Comparison of ENCODE assay signal across 8 cellular contexts in the genomic region with DNA sequence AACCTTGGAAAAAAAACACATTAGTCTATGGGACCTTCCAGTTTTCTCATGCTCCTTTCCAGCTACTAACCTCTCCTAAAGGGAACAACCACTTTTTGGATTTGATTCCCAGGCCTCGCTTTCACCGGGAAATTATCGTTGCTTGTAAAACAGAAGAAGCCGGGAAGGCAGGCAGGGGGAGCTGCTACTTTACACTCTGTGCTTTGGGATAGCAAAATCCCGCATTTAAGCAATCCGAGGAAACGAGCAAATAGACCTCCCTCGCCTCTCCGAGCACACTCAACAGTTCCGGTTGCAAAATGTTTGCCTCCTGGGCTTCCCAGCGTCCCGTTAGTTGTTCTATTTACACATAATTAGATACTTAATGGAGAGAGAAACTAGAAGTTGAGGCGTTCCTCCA. TPM values are rescaled to one million over a fixed set of nuclear protein-coding genes. Genes with fewer than 3 reads are reported as not detected.
DNase-seq lines count a peak whose midpoint lies in the region; ATAC-seq and TF ChIP-seq lines count a peak whose summit lies in the region.

No MANE protein-coding gene starts in this region.

- H3K9me3 ChIP-seq in KOPT-K1 (ENCODE audit: insufficient read depth, low read length, poor library complexity, severe bottlenecking) (no peaks in the 10 kb centered on the region), adrenal gland (replicated peaks in 1 of 3) (no peaks in the 10 kb centered on the region), right cardiac atrium (ENCODE audit: control insufficient read depth, low read length) (no peaks in the 10 kb centered on the region), parathyroid adenoma (ENCODE audit: control insufficient read depth, low read length) (no peaks in the 10 kb centered on the region)

- H2AFZ ChIP-seq in parathyroid adenoma = peak overlapping the region; percentile 3

- no peak overlapping the region for H3K9ac ChIP-seq in parathyroid adenoma

- peaks cover 0 to 13% of the 10 kb centered on the region in 2 donors for H3K4me1 ChIP-seq in adrenal gland (replicated peaks in 1 of 2)
- no peaks in the 10 kb centered on the region for H3K4me1 ChIP-seq in right cardiac atrium (ENCODE audit: control insufficient read depth, insufficient read depth, low read length)
- no peaks in the 10 kb centered on the region for H3K4me1 ChIP-seq in parathyroid adenoma

- no peaks in the 10 kb centered on the region for H3K79me2 ChIP-seq in parathyroid adenoma

- 20 to 30% (median 22%) methylated on average over 13 of the region's 13 CpGs for WGBS in adrenal gland, 4 donors
- WGBS in right cardiac atrium = under 1% methylated on average over 13 of the region's 13 CpGs

- CTCF ChIA-PET in HEK293T (lab: Yijun Ruan, JAX) = no interaction called here

- DNase-seq in DMS53 (lab: John Stamatoyannopoulos, UW) (peak; percentile 62), adrenal gland (peak in 6 of 7 donors; percentile 28 to 61 (median 44)), right cardiac atrium (peak; percentile 65 to 87 (median 68)), HEK293T (ENCODE audit: extremely low spot score) (no peak)
- DNase-seq in effector CD8-positive, alpha-beta T cell (lab: John Stamatoyannopoulos, UW) = no peak
- DNase-seq in stimulated activated CD4-positive, alpha-beta T cell treated with anti-CD3 and anti-CD28 coated beads, Interleukin-4, amount 100 ng/mL, for 24 hours = no peak

- H3K4me3 ChIP-seq in adrenal gland (peak overlapping the region in 2 of 4 donors; percentile 47 to 81), right cardiac atrium (ENCODE audit: low read length) (peak overlapping the region; percentile 65), parathyroid adenoma (ENCODE audit: low read depth, low read length) (peak overlapping the region; percentile 49)

- H3K36me3 ChIP-seq in KOPT-K1 (ENCODE audit: insufficient read depth, low read length) = peaks cover 36% of the 10 kb centered on the region
- H3K36me3 ChIP-seq in adrenal gland (replicated peaks in 1 of 2) = no peaks in the 10 kb centered on the region
- no peaks in the 10 kb centered on the region for H3K36me3 ChIP-seq in parathyroid adenoma (ENCODE audit: control insufficient read depth, insufficient read depth, low read length)

- H3K27ac ChIP-seq in KOPT-K1 (ENCODE audit: low read depth, low read length, poor library complexity, severe bottlenecking) = peak overlapping the region; percentile 75
- peak overlapping the region in 2 of 5 donors; percentile 43 to 52 for H3K27ac ChIP-seq in adrenal gland
- H3K27ac ChIP-seq in right cardiac atrium (ENCODE audit: low read length) = peak overlapping the region; percentile 33
- no peak overlapping the region for H3K27ac ChIP-seq in parathyroid adenoma

- TF ChIP-seq CTCF in adrenal gland (IDR thresholded peaks at IDR 0.05) (peak in 2 of 6 experiments; percentile 3 to 16), parathyroid adenoma (IDR thresholded peaks at IDR 0.05) (no peak)

- no peaks in the 10 kb centered on the region for H3K27me3 ChIP-seq in adrenal gland
- H3K27me3 ChIP-seq in right cardiac atrium (ENCODE audit: control insufficient read depth, insufficient read depth) = no peaks in the 10 kb centered on the region
- H3K27me3 ChIP-seq in parathyroid adenoma (ENCODE audit: control insufficient read depth, insufficient read depth, low read length) = no peaks in the 10 kb centered on the region

- peak overlapping the region; percentile 72 for H3K4me2 ChIP-seq in parathyroid adenoma (ENCODE audit: low read length)

- ATAC-seq in right cardiac atrium = peak; percentile 84 to 88

- intact Hi-C loops in adrenal gland (cut with DNase I) = no loop called here
- intact Hi-C loops in right cardiac atrium (cut with DNase I) = no loop called here

- no peak for TF ChIP-seq POLR2A in adrenal gland (IDR thresholded peaks at IDR 0.05)

- POLR2A ChIA-PET in HEK293T (lab: Yijun Ruan, JAX) = no interaction called here

TF ChIP-seq in HEK293T, 16 proteins besides CTCF, POLR2A, EP300 and RAD21:
- no peak for TF ChIP-seq NFRKB (IDR thresholded peaks at IDR 0.05)

RNA-seq across cellular contexts. Expression of a gene that starts 1.2 kb away (rescaled TPM):
- 10 to 100 TPM in 7 of 8 donors, 1 to 10 TPM in 1; 1.8 to 18.4 (median 14.5) TPM for total RNA-seq in adrenal gland
- 1 to 10 TPM; 1.7 to 4.1 (median 3.5) TPM for polyA plus RNA-seq in adrenal gland
- 10 to 100 TPM in 1 of 4 donors, 1 to 10 TPM in 3; 3.2 to 10.3 (median 5.8) TPM for total RNA-seq in right cardiac atrium
- 3.5 TPM for polyA plus RNA-seq in right cardiac atrium

Comparison
In these comparisons a context has a peak if more than half of its experiments do, and no peak if none do; other contexts are left out.
1. DNase-seq: peak in DMS53 (single experiment), adrenal gland (6 of 7) and right cardiac atrium (3 of 3); none in effector CD8-positive, alpha-beta T cell (single experiment), HEK293T (single experiment) and stimulated activated CD4-positive, alpha-beta T cell treated with anti-CD3 and anti-CD28 coated beads, Interleukin-4, amount 100 ng/mL, for 24 hours (single experiment).